Comparison of ENCODE assay signal across 8 cellular contexts in the genomic region with DNA sequence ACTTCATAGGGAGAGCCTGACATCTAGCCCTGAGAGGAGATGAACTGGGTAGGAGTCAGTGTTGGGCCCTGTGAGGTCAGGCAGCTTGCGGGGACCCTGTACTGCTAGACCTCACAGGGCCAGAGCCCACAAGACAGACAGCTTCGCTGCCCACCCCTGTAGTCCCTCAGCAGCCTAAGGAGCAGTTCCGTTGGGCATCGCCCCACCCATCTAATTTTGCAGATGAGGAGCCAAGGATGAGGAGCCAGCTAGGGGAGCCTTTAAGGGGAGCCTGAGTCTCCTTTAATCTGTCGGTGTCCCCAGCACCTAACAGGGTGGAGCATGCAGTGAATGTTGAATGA. TPM values are rescaled to one million over a fixed set of nuclear protein-coding genes. Genes with fewer than 3 reads are reported as not detected.
DNase-seq lines count a peak whose midpoint lies in the region; ATAC-seq and TF ChIP-seq lines count a peak whose summit lies in the region.

No MANE protein-coding gene starts in this region.

- H3K9me3 Mint-ChIP-seq in T-helper 1 cell treated with Interleukin-12 subunit alpha and Interleukin-12 subunit beta and Interleukin-4 antibody, amounts not matched to agents 30 μg/mL and 1 μg/mL, for 36 hours = no peaks in the 10 kb centered on the region

- peaks cover 23% of the 10 kb centered on the region for H3K4me1 ChIP-seq in mononuclear cell (ENCODE audit: insufficient read depth, low read length)

- H3K9me3 ChIP-seq in mononuclear cell (ENCODE audit: low read depth, low read length) = no peaks in the 10 kb centered on the region

- peaks cover 25% of the 10 kb centered on the region for H3K36me3 Mint-ChIP-seq in T-helper 1 cell treated with Interleukin-12 subunit alpha and Interleukin-12 subunit beta and Interleukin-4 antibody, amounts not matched to agents 30 μg/mL and 1 μg/mL, for 36 hours (ENCODE audit: low read depth)

- peak overlapping the region; percentile 94 for H3K27ac Mint-ChIP-seq in T-helper 1 cell treated with Interleukin-12 subunit alpha and Interleukin-12 subunit beta and Interleukin-4 antibody, amounts not matched to agents 30 μg/mL and 1 μg/mL, for 36 hours

- H3K4me1 Mint-ChIP-seq in T-helper 1 cell treated with Interleukin-12 subunit alpha and Interleukin-12 subunit beta and Interleukin-4 antibody, amounts not matched to agents 30 μg/mL and 1 μg/mL, for 36 hours (ENCODE audit: low read depth) = peaks cover 23% of the 10 kb centered on the region

- H3K27ac ChIP-seq in coronary artery = peak overlapping the region; percentile 86 to 93

- no peak for ATAC-seq in GM18861 (IDR thresholded peaks at IDR 0.05; ENCODE audit: unreplicated experiment)
- ATAC-seq in GM21576 (IDR thresholded peaks at IDR 0.05; ENCODE audit: unreplicated experiment) = no peak

- no peak for DNase-seq in T-helper 1 cell
- peak; percentile 49 for DNase-seq in NCI-H2227 treated with DMSO at 0.1 percent for 48 hours (lab: John Stamatoyannopoulos, UW)
- DNase-seq in coronary artery (ENCODE audit: low spot score) = no peak
- no peak for DNase-seq in SKM-1 (lab: John Stamatoyannopoulos, UW; ENCODE audit: unreplicated experiment)

- no peaks in the 10 kb centered on the region for H3K27me3 ChIP-seq in mononuclear cell (ENCODE audit: insufficient read depth, low read length)

- TF ChIP-seq CTCF in coronary artery (IDR thresholded peaks at IDR 0.05) = no peak

- H3K27me3 Mint-ChIP-seq in T-helper 1 cell treated with Interleukin-12 subunit alpha and Interleukin-12 subunit beta and Interleukin-4 antibody, amounts not matched to agents 30 μg/mL and 1 μg/mL, for 36 hours (ENCODE audit: low read depth) = no peaks in the 10 kb centered on the region

- peak overlapping the region; percentile 95 for H3K4me3 Mint-ChIP-seq in T-helper 1 cell treated with Interleukin-12 subunit alpha and Interleukin-12 subunit beta and Interleukin-4 antibody, amounts not matched to agents 30 μg/mL and 1 μg/mL, for 36 hours

- peak overlapping the region; percentile 90 for H3K4me3 ChIP-seq in coronary artery
- H3K4me3 ChIP-seq in mononuclear cell (ENCODE audit: low read length) = peak overlapping the region; percentile 89

RNA-seq across cellular contexts. Expression of a gene that starts 0.8 kb away (rescaled TPM):
- 62.5 TPM for total RNA-seq in mononuclear cell

RNA-seq across cellular contexts. Expression of a gene that starts 16.7 kb away (rescaled TPM):
- 12.1 TPM for total RNA-seq in mononuclear cell

RNA-seq across cellular contexts. Expression of a gene that starts 24.1 kb away (rescaled TPM):
- 85.7 TPM for total RNA-seq in mononuclear cell

RNA-seq across cellular contexts. Expression of a gene that starts 31.4 kb away (rescaled TPM):
- total RNA-seq in mononuclear cell = 0.52 TPM
